Comparison of ENCODE assay signal across 1 cellular context in the genomic region with DNA sequence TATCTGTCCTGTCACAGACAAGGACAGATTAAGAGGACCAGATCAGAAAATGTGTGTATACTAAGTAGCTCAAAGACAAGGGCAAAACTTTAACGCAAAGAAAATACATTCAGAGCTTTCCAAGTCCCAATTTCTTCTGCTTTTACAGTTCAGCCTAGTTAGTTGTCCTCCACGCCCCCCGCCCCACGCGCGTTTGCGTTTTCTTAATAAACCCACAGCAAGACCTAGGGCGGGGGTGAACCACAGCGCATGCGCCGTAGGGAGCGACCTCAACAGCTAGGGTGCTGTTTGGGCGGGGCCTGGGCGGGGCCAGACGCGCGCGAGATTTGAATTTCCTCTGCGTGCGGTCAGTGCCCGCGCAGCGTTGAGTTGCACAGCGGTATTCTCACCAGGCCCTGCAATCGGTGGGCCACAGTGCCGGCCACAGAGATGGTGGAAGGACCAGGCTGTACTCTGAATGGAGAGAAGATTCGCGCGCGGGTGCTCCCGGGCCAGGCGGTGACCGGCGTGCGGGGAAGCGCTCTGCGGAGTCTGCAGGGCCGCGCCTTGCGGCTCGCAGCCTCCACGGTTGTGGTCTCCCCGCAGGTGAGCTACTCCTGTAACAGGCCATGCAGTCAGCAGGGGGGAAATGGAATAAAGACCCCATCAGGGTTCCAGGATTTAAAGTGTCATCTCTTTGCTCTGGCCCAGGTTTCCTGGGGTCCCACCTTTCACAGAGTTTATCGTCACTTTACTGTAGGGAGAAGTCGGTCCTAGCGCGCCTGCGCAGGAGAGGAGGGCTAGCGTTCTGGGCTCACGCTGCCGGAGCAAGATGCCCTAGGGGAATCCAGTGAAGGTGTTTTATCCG.
A peak's percentile ranks its signal among the peaks of the same experiment; 100 is the strongest.
TF ChIP-seq lines count a peak whose summit lies in the region.

A gene with protein sequence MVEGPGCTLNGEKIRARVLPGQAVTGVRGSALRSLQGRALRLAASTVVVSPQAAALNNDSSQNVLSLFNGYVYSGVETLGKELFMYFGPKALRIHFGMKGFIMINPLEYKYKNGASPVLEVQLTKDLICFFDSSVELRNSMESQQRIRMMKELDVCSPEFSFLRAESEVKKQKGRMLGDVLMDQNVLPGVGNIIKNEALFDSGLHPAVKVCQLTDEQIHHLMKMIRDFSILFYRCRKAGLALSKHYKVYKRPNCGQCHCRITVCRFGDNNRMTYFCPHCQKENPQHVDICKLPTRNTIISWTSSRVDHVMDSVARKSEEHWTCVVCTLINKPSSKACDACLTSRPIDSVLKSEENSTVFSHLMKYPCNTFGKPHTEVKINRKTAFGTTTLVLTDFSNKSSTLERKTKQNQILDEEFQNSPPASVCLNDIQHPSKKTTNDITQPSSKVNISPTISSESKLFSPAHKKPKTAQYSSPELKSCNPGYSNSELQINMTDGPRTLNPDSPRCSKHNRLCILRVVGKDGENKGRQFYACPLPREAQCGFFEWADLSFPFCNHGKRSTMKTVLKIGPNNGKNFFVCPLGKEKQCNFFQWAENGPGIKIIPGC (plus strand): TSS at position 350 of the 847 bp plus-strand sequence. CDS start 80 bp downstream, at position 430.

TF ChIP-seq in HepG2, 621 proteins besides CTCF, POLR2A, EP300 and RAD21 (continued from another document and continues in another):
- TF ChIP-seq, protein P1, sequence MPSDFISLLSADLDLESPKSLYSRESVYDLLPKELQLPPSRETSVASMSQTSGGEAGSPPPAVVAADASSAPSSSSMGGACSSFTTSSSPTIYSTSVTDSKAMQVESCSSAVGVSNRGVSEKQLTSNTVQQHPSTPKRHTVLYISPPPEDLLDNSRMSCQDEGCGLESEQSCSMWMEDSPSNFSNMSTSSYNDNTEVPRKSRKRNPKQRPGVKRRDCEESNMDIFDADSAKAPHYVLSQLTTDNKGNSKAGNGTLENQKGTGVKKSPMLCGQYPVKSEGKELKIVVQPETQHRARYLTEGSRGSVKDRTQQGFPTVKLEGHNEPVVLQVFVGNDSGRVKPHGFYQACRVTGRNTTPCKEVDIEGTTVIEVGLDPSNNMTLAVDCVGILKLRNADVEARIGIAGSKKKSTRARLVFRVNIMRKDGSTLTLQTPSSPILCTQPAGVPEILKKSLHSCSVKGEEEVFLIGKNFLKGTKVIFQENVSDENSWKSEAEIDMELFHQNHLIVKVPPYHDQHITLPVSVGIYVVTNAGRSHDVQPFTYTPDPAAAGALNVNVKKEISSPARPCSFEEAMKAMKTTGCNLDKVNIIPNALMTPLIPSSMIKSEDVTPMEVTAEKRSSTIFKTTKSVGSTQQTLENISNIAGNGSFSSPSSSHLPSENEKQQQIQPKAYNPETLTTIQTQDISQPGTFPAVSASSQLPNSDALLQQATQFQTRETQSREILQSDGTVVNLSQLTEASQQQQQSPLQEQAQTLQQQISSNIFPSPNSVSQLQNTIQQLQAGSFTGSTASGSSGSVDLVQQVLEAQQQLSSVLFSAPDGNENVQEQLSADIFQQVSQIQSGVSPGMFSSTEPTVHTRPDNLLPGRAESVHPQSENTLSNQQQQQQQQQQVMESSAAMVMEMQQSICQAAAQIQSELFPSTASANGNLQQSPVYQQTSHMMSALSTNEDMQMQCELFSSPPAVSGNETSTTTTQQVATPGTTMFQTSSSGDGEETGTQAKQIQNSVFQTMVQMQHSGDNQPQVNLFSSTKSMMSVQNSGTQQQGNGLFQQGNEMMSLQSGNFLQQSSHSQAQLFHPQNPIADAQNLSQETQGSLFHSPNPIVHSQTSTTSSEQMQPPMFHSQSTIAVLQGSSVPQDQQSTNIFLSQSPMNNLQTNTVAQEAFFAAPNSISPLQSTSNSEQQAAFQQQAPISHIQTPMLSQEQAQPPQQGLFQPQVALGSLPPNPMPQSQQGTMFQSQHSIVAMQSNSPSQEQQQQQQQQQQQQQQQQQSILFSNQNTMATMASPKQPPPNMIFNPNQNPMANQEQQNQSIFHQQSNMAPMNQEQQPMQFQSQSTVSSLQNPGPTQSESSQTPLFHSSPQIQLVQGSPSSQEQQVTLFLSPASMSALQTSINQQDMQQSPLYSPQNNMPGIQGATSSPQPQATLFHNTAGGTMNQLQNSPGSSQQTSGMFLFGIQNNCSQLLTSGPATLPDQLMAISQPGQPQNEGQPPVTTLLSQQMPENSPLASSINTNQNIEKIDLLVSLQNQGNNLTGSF (CRISPR knock-in tag; IDR thresholded peaks at IDR 0.05), result peak; percentile 70; the same call in 1 of the 2 replicates
- TF ChIP-seq, protein P2, sequence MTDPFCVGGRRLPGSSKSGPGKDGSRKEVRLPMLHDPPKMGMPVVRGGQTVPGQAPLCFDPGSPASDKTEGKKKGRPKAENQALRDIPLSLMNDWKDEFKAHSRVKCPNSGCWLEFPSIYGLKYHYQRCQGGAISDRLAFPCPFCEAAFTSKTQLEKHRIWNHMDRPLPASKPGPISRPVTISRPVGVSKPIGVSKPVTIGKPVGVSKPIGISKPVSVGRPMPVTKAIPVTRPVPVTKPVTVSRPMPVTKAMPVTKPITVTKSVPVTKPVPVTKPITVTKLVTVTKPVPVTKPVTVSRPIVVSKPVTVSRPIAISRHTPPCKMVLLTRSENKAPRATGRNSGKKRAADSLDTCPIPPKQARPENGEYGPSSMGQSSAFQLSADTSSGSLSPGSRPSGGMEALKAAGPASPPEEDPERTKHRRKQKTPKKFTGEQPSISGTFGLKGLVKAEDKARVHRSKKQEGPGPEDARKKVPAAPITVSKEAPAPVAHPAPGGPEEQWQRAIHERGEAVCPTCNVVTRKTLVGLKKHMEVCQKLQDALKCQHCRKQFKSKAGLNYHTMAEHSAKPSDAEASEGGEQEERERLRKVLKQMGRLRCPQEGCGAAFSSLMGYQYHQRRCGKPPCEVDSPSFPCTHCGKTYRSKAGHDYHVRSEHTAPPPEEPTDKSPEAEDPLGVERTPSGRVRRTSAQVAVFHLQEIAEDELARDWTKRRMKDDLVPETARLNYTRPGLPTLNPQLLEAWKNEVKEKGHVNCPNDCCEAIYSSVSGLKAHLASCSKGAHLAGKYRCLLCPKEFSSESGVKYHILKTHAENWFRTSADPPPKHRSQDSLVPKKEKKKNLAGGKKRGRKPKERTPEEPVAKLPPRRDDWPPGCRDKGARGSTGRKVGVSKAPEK (CRISPR knock-in tag; IDR thresholded peaks at IDR 0.05; ENCODE audit: borderline replicate concordance), result peak; percentile 80; the same call in 1 of the 2 replicates
- peak; percentile 80 for TF ChIP-seq NR2C2 (CRISPR knock-in tag; IDR thresholded peaks at IDR 0.05; ENCODE audit: borderline replicate concordance)
- no peak for TF ChIP-seq ZNF20 (CRISPR knock-in tag; IDR thresholded peaks at IDR 0.05)
- TF ChIP-seq RARA (CRISPR knock-in tag; IDR thresholded peaks at IDR 0.05), result no peak
- TF ChIP-seq, protein P3, sequence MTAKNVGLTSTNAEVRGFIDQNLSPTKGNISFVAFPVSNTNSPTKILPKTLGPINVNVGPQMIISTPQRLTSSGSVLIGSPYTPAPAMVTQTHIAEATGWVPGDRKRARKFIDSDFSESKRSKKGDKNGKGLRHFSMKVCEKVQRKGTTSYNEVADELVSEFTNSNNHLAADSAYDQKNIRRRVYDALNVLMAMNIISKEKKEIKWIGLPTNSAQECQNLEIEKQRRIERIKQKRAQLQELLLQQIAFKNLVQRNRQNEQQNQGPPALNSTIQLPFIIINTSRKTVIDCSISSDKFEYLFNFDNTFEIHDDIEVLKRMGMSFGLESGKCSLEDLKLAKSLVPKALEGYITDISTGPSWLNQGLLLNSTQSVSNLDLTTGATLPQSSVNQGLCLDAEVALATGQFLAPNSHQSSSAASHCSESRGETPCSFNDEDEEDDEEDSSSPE (CRISPR knock-in tag; IDR thresholded peaks at IDR 0.05), result peak; percentile 99
- no peak for TF ChIP-seq ISX (CRISPR knock-in tag; conservative IDR thresholded peaks at IDR 0.05)
- TF ChIP-seq ZNF256 (CRISPR knock-in tag; conservative IDR thresholded peaks at IDR 0.05), result peak; percentile 66; the same call in 1 of the 2 replicates
- TF ChIP-seq, protein P4, sequence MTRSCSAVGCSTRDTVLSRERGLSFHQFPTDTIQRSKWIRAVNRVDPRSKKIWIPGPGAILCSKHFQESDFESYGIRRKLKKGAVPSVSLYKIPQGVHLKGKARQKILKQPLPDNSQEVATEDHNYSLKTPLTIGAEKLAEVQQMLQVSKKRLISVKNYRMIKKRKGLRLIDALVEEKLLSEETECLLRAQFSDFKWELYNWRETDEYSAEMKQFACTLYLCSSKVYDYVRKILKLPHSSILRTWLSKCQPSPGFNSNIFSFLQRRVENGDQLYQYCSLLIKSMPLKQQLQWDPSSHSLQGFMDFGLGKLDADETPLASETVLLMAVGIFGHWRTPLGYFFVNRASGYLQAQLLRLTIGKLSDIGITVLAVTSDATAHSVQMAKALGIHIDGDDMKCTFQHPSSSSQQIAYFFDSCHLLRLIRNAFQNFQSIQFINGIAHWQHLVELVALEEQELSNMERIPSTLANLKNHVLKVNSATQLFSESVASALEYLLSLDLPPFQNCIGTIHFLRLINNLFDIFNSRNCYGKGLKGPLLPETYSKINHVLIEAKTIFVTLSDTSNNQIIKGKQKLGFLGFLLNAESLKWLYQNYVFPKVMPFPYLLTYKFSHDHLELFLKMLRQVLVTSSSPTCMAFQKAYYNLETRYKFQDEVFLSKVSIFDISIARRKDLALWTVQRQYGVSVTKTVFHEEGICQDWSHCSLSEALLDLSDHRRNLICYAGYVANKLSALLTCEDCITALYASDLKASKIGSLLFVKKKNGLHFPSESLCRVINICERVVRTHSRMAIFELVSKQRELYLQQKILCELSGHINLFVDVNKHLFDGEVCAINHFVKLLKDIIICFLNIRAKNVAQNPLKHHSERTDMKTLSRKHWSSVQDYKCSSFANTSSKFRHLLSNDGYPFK (CRISPR knock-in tag; IDR thresholded peaks at IDR 0.05; ENCODE audit: borderline replicate concordance), result peak; percentile 66
- TF ChIP-seq HNRNPK (IDR thresholded peaks at IDR 0.05; ENCODE audit: low read depth, low read length, poor library complexity, severe bottlenecking), result no peak
- TF ChIP-seq NFYC (CRISPR knock-in tag; IDR thresholded peaks at IDR 0.05), result peak; percentile 31; the same call in 1 of the 2 replicates
- TF ChIP-seq ZNF572 (CRISPR knock-in tag; IDR thresholded peaks at IDR 0.05), result 0 out of 2 replicates have a peak, but pooled peaks have one; percentile 32
- TF ChIP-seq, protein P5, sequence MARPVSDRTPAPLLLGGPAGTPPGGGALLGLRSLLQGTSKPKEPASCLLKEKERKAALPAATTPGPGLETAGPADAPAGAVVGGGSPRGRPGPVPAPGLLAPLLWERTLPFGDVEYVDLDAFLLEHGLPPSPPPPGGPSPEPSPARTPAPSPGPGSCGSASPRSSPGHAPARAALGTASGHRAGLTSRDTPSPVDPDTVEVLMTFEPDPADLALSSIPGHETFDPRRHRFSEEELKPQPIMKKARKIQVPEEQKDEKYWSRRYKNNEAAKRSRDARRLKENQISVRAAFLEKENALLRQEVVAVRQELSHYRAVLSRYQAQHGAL (CRISPR knock-in tag; IDR thresholded peaks at IDR 0.05; ENCODE audit: not compliant biosample characterization), result no peak
- TF ChIP-seq, protein P6, sequence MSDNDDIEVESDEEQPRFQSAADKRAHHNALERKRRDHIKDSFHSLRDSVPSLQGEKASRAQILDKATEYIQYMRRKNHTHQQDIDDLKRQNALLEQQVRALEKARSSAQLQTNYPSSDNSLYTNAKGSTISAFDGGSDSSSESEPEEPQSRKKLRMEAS (IDR thresholded peaks at IDR 0.05), result peak; percentile 88
- TF ChIP-seq ZNF552 (CRISPR knock-in tag; IDR thresholded peaks at IDR 0.05; ENCODE audit: borderline replicate concordance), result 0 out of 2 replicates have a peak, but pooled peaks have one; percentile 28
- TF ChIP-seq, protein P7, sequence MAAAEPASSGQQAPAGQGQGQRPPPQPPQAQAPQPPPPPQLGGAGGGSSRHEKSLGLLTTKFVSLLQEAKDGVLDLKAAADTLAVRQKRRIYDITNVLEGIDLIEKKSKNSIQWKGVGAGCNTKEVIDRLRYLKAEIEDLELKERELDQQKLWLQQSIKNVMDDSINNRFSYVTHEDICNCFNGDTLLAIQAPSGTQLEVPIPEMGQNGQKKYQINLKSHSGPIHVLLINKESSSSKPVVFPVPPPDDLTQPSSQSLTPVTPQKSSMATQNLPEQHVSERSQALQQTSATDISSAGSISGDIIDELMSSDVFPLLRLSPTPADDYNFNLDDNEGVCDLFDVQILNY (CRISPR knock-in tag; conservative IDR thresholded peaks at IDR 0.05), result peak; percentile 96
- TF ChIP-seq AHR (CRISPR knock-in tag; IDR thresholded peaks at IDR 0.05), result peak; percentile 53; the same call in 1 of the 2 replicates
- TF ChIP-seq SMAD9 (CRISPR knock-in tag; IDR thresholded peaks at IDR 0.05), result no peak
- peak; percentile 63; the same call in 1 of the 2 replicates for TF ChIP-seq ZNF44 (CRISPR knock-in tag; IDR thresholded peaks at IDR 0.05)
- 0 out of 2 replicates have a peak, but pooled peaks have one; percentile 39 for TF ChIP-seq RFXAP (CRISPR knock-in tag; IDR thresholded peaks at IDR 0.05; ENCODE audit: borderline replicate concordance)
- TF ChIP-seq, protein P8, sequence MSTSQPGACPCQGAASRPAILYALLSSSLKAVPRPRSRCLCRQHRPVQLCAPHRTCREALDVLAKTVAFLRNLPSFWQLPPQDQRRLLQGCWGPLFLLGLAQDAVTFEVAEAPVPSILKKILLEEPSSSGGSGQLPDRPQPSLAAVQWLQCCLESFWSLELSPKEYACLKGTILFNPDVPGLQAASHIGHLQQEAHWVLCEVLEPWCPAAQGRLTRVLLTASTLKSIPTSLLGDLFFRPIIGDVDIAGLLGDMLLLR (CRISPR knock-in tag; IDR thresholded peaks at IDR 0.05), result peak; percentile 87
- TF ChIP-seq, protein P9, sequence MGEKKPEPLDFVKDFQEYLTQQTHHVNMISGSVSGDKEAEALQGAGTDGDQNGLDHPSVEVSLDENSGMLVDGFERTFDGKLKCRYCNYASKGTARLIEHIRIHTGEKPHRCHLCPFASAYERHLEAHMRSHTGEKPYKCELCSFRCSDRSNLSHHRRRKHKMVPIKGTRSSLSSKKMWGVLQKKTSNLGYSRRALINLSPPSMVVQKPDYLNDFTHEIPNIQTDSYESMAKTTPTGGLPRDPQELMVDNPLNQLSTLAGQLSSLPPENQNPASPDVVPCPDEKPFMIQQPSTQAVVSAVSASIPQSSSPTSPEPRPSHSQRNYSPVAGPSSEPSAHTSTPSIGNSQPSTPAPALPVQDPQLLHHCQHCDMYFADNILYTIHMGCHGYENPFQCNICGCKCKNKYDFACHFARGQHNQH (CRISPR knock-in tag; IDR thresholded peaks at IDR 0.05), result 0 out of 2 replicates have a peak, but pooled peaks have one; percentile 48
- TF ChIP-seq, protein P10, sequence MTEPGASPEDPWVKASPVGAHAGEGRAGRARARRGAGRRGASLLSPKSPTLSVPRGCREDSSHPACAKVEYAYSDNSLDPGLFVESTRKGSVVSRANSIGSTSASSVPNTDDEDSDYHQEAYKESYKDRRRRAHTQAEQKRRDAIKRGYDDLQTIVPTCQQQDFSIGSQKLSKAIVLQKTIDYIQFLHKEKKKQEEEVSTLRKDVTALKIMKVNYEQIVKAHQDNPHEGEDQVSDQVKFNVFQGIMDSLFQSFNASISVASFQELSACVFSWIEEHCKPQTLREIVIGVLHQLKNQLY (CRISPR knock-in tag; IDR thresholded peaks at IDR 0.05), result no peak
- no peak for TF ChIP-seq ZNF510 (CRISPR knock-in tag; IDR thresholded peaks at IDR 0.05; ENCODE audit: low read depth)
- TF ChIP-seq SOX13 (IDR thresholded peaks at IDR 0.05), result no peak
- TF ChIP-seq SOX13 (CRISPR knock-in tag; conservative IDR thresholded peaks at IDR 0.05 in 1 of 2, IDR thresholded peaks at IDR 0.05 in 1 of 2), result no peak
- peak; percentile 52; the same call in 1 of the 2 replicates for TF ChIP-seq THAP11 (CRISPR knock-in tag; IDR thresholded peaks at IDR 0.05)
- TF ChIP-seq, protein P11, sequence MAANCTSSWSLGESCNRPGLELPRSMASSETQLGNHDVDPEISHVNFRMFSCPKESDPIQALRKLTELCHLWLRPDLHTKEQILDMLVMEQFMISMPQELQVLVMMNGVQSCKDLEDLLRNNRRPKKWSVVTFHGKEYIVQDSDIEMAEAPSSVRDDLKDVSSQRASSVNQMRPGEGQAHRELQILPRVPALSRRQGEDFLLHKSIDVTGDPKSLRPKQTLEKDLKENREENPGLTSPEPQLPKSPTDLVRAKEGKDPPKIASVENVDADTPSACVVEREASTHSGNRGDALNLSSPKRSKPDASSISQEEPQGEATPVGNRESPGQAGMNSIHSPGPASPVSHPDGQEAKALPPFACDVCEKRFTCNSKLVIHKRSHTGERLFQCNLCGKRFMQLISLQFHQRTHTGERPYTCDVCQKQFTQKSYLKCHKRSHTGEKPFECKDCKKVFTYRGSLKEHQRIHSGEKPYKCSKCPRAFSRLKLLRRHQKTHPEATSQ (CRISPR knock-in tag; IDR thresholded peaks at IDR 0.05; ENCODE audit: borderline replicate concordance), result peak; percentile 35; the same call in 1 of the 2 replicates
